ENCODE assay signal across 13 cellular contexts in the genomic region with DNA sequence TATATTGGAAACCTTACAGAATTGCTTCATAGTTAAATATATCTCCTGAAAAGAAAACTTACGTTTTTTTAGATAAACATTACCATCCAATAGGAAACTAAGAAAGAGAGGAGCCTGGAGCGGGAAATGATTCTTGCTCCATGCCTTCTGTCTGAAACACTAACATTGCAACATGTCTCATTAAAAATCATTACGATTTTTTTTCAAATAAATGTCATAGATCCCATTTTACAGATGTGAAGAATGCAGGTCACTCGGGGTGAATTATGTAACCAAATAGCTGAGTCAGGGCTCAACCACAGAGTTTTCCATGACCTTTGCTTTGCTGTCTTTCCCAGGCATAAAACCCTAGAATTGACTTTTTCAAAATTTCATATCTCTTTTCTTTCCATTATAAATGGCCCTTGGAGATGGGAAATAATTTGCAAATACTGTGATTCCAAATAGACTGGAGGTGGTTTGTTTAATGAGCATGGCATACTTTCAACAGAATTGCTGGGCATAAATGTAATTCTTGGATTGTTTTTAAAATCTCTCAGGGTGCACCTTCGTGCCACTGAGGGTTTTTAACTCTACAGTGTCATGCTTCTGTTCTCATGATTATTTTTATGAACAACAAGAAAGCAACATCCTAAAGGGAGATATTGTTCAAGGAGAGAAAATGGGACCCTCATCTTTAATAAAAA.
"Had no signal": no experiment of that assay in that cellular context is flagged by ENCODE, and none has a peak within 500 bp of the region (broad histone marks: within the 10 kb centered on the region; RNA-seq: fewer than 3 reads in every experiment).

No MANE protein-coding gene starts in this region.

- H3K4me3 ChIP-seq: breast epithelium, SJCRH30, skin epidermis, upper lobe of left lung had no signal

- H3K27me3 ChIP-seq: breast epithelium, SJCRH30, upper lobe of left lung had no signal

- H3K4me1 ChIP-seq: breast epithelium, SJCRH30, upper lobe of left lung had no signal

- H3K36me3 ChIP-seq: breast epithelium, SJCRH30, upper lobe of left lung had no signal

- H3K9me3 ChIP-seq: breast epithelium, SJCRH30, upper lobe of left lung had no signal

- DNase-seq: activated CD4-positive, alpha-beta memory T cell treated with anti-CD3 and anti-CD28 coated beads, Interleukin-2, amount 10 ng/mL, durations not matched to agents 7 days and 5 days; activated CD4-positive, CD25-positive, alpha-beta regulatory T cell treated with anti-CD3 and anti-CD28 coated beads, Interleukin-2, amount 50 U/mL, for 72 hours; activated gamma-delta T cell; activated T-cell treated with anti-CD3 and anti-CD28 coated beads, Interleukin-2, amount 50 U/mL, for 48 hours; immature natural killer cell; left cardiac atrium; mesenchymal stem cell; nephron progenitor cell; SJCRH30; SW 1271; upper lobe of left lung had no signal

- H3K27ac ChIP-seq: SJCRH30, upper lobe of left lung had no signal
